ENCODE assay signal across 8 cellular contexts in genomic region chr12:49537709-49538601, GRCh38. TPM values are rescaled to one million over a fixed set of nuclear protein-coding genes. Genes with fewer than 3 reads are reported as not detected.
DNase-seq lines count a peak whose midpoint lies in the region; ATAC-seq and TF ChIP-seq lines count a peak whose summit lies in the region.

No MANE protein-coding gene starts in this region.

- in situ Hi-C loops in astrocyte of the spinal cord (cut with HindIII; ENCODE audit: low sequenced_read_pairs) = no loop called here

- peak overlapping the region; percentile 49 for H3K4me3 ChIP-seq in OCI-LY1 (ENCODE audit: low read depth, low read length, poor library complexity, severe bottlenecking)
- peak overlapping the region; percentile 20 for H3K4me3 ChIP-seq in astrocyte of the spinal cord (ENCODE audit: low read depth, low read length)
- H3K4me3 ChIP-seq in kidney epithelial cell (ENCODE audit: low read depth, low read length) = peak overlapping the region; percentile 36

- no peaks in the 10 kb centered on the region for H3K9me3 ChIP-seq in OCI-LY1 (ENCODE audit: low read length)

- peaks cover 18% of the 10 kb centered on the region for H3K4me1 ChIP-seq in OCI-LY1 (ENCODE audit: insufficient read depth, low read length, severe bottlenecking)

- TF ChIP-seq CTCF in OCI-LY1 (IDR thresholded peaks at IDR 0.05; ENCODE audit: low read length) (no peak), astrocyte of the spinal cord (IDR thresholded peaks at IDR 0.05; ENCODE audit: low read depth, low read length) (no peak), kidney epithelial cell (IDR thresholded peaks at IDR 0.05; ENCODE audit: insufficient read depth, low read length, poor library complexity, severe bottlenecking) (no peak)

- H3K79me2 ChIP-seq in OCI-LY1 (ENCODE audit: insufficient read depth, low read length) = no peaks in the 10 kb centered on the region

- H3K9ac ChIP-seq in OCI-LY1 (ENCODE audit: low read length) = no peak overlapping the region; the same call in 1 of the 2 replicates

- ATAC-seq in GM19023 (IDR thresholded peaks at IDR 0.05; ENCODE audit: unreplicated experiment) (no peak), HG02840 (IDR thresholded peaks at IDR 0.05; ENCODE audit: low FRiP score, unreplicated experiment) (no peak)

- H3K9me2 ChIP-seq in OCI-LY1 (ENCODE audit: low read depth, low read length) = no peaks in the 10 kb centered on the region

- H3K27me3 ChIP-seq in OCI-LY1 (ENCODE audit: insufficient read depth, low read length) (peaks cover 8% of the 10 kb centered on the region), kidney epithelial cell (ENCODE audit: control insufficient read depth, insufficient read depth, low read length) (peaks cover 44% of the 10 kb centered on the region)

- H3K36me3 ChIP-seq in OCI-LY1 (ENCODE audit: insufficient read depth, low read length) (no peaks in the 10 kb centered on the region), kidney epithelial cell (ENCODE audit: control insufficient read depth, insufficient read depth, low read length) (no peaks in the 10 kb centered on the region)

- DNase-seq in DMS79 treated with DMSO at 0.1 percent for 48 hours (lab: John Stamatoyannopoulos, UW) (peak; percentile 30), DMS79 (lab: John Stamatoyannopoulos, UW) (no peak), astrocyte of the spinal cord (ENCODE audit: low read depth, low spot score) (no peak), kidney epithelial cell (ENCODE audit: low read depth) (no peak)
- DNase-seq in stimulated activated CD4-positive, alpha-beta T cell treated with anti-CD3 and anti-CD28 coated beads, Interleukin-4, amount 100 ng/mL, for 24 hours = peak; percentile 37

- H2AFZ ChIP-seq in OCI-LY1 (ENCODE audit: low read length) = no peak overlapping the region

- H3K27ac ChIP-seq in OCI-LY1 (ENCODE audit: low read depth, low read length, poor library complexity, severe bottlenecking) = no peak overlapping the region

- no peaks in the 10 kb centered on the region for H3F3A ChIP-seq in OCI-LY1 (ENCODE audit: insufficient read depth, low read length)

- H3K4me2 ChIP-seq in OCI-LY1 (ENCODE audit: low read length) = peak overlapping the region; percentile 81

- no peaks in the 10 kb centered on the region for H4K20me1 ChIP-seq in OCI-LY1 (ENCODE audit: insufficient read depth, low read length)

RNA-seq across cellular contexts. Expression of gene KCNH3, which starts 0.9 kb away (rescaled TPM):
- total RNA-seq in kidney epithelial cell = 0.21 and 0.41 TPM in 2 replicates

RNA-seq across cellular contexts. Expression of gene MCRS1, which starts 30.0 kb away (rescaled TPM):
- 76.3 and 79.7 TPM in 2 replicates for total RNA-seq in kidney epithelial cell

Comparison
In these comparisons a context has a peak if more than half of its experiments do, and no peak if none do; other contexts are left out.
1. DNase-seq: peak in DMS79 treated with DMSO at 0.1 percent for 48 hours (single experiment) and stimulated activated CD4-positive, alpha-beta T cell treated with anti-CD3 and anti-CD28 coated beads, Interleukin-4, amount 100 ng/mL, for 24 hours (single experiment); none in DMS79 (single experiment), astrocyte of the spinal cord (single experiment) and kidney epithelial cell (single experiment).
2. Peak in every context shown above with its lines, with median percentiles within 50 percentile points of each other: H3K4me3 ChIP-seq.